ENCODE assay signal across 8 cellular contexts in the genomic region with DNA sequence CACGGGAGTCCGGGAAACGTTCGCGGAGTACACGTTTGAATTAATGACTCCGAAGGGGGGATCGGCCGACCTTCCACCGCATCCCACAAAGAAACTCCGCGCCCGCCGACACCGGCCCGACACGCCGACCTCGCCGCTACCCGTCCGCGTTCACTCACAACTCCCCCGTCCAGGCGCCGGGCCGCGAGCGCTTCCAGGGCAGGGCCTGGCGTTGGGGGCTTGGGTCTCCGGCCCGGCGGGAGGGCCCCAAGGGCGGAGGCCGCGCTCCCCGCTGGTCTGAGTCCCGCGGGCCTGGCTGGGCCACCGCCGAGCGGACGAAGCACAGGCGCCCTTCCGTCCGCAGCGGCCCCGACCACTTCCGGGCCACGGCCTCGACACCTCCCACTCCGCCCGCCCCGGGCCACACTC. TPM values are rescaled to one million over a fixed set of nuclear protein-coding genes. Genes with fewer than 3 reads are reported as not detected.
DNase-seq lines count a peak whose midpoint lies in the region; ATAC-seq and TF ChIP-seq lines count a peak whose summit lies in the region.
"Not testable (repeated sequence)": the region's sequence is repeated elsewhere in the genome, so short reads cannot be mapped to it uniquely, and the experiment has no call there.

No MANE protein-coding gene starts in this region.

- not testable (repeated sequence) for TF ChIP-seq CTCF in RWPE2 (IDR thresholded peaks at IDR 0.05; ENCODE audit: poor library complexity, severe bottlenecking); nephron (IDR thresholded peaks at IDR 0.05; ENCODE audit: unreplicated experiment in 3 of 3); type B pancreatic cell (conservative IDR thresholded peaks at IDR 0.05)

- H3K4me1 ChIP-seq in RWPE2 (ENCODE audit: insufficient read depth, poor library complexity, severe bottlenecking), result not testable (repeated sequence)

- DNase-seq in RWPE2 (ENCODE audit: low spot score); Right ventricle myocardium inferior (ENCODE audit: missing footprints); type B pancreatic cell (ENCODE audit: extremely low spot score, unreplicated experiment): not testable (repeated sequence)

- not testable (repeated sequence) for H3K9me3 ChIP-seq in RWPE2 (ENCODE audit: severe bottlenecking)

- H3K4me3 ChIP-seq in RWPE2 (ENCODE audit: severe bottlenecking), result peak overlapping the region; percentile 63

- H3K36me3 Mint-ChIP-seq in nephron (ENCODE audit: low read depth) (peaks cover 25% of the 10 kb centered on the region), type B pancreatic cell (peaks cover 13% of the 10 kb centered on the region)

- peaks cover 30% of the 10 kb centered on the region for H3K4me1 Mint-ChIP-seq in nephron
- peaks cover 27% of the 10 kb centered on the region for H3K4me1 Mint-ChIP-seq in type B pancreatic cell (ENCODE audit: unreplicated experiment)

- H3K4me3 Mint-ChIP-seq in nephron (peak overlapping the region; percentile 96 to 97 (median 96)), type B pancreatic cell (peak overlapping the region; percentile 94)

- WGBS in adipose tissue, 3 donors, result 0 to 1% (median 0%) methylated on average over 40 to 54 of the region's 54 CpGs

- ATAC-seq in GM18498 (IDR thresholded peaks at IDR 0.05; ENCODE audit: unreplicated experiment), result peak; percentile 62
- peak; percentile 45 for ATAC-seq in GM21825 (IDR thresholded peaks at IDR 0.05; ENCODE audit: unreplicated experiment)
- ATAC-seq in HG03442 (IDR thresholded peaks at IDR 0.05; ENCODE audit: unreplicated experiment), result peak; percentile 57
- peak; percentile 59 for ATAC-seq in RWPE2 (ENCODE audit: low read depth)
- ATAC-seq in Right ventricle myocardium inferior, result peak; percentile 88

- intact Hi-C loops in Right ventricle myocardium inferior (cut with DNase I), result loop anchor here (10.0 kb wide), 1 partner anchor 237 kb away; no protein-coding TSS in a partner anchor

- not testable (repeated sequence) for H3K9me3 Mint-ChIP-seq in nephron, type B pancreatic cell

- H3K27me3 ChIP-seq in RWPE2 (ENCODE audit: insufficient read depth, poor library complexity, severe bottlenecking), result not testable (repeated sequence)

- peaks cover 44% of the 10 kb centered on the region for H3K36me3 ChIP-seq in RWPE2 (ENCODE audit: low read depth)

- H3K27ac Mint-ChIP-seq in nephron, result peak overlapping the region; percentile 99 to 100 (median 100)
- H3K27ac Mint-ChIP-seq in type B pancreatic cell, result peak overlapping the region; percentile 99

- H3K27me3 Mint-ChIP-seq in nephron (ENCODE audit: low read depth); type B pancreatic cell: not testable (repeated sequence)

- H3K27ac ChIP-seq in RWPE2 (ENCODE audit: poor library complexity, severe bottlenecking) (peak overlapping the region; percentile 83), adipose tissue (ENCODE audit: low read depth, low read length) (peak overlapping the region; percentile 60)

RNA-seq across cellular contexts. Expression of gene RNPS1, which starts 0.4 kb away (rescaled TPM):
- 100 to 1,000 TPM in 2 of 3 donors, 10 to 100 TPM in 1; 69.8 to 138 (median 102) TPM for polyA plus RNA-seq in adipose tissue
- total RNA-seq in Right ventricle myocardium inferior, result 105 TPM
- total RNA-seq in type B pancreatic cell (ENCODE audit: low replicate concordance), result 180 and 241 TPM in 2 replicates

RNA-seq across cellular contexts. Expression of gene ECI1, which starts 16.1 kb away (rescaled TPM):
- 100 to 1,000 TPM in 1 of 3 donors, 10 to 100 TPM in 2; 56.0 to 126 (median 72.3) TPM for polyA plus RNA-seq in adipose tissue
- total RNA-seq in Right ventricle myocardium inferior (205 TPM), type B pancreatic cell (ENCODE audit: low replicate concordance) (72.7 and 89.7 TPM in 2 replicates)

RNA-seq across cellular contexts. Expression of gene DNASE1L2, which starts 31.3 kb away (rescaled TPM):
- polyA plus RNA-seq in adipose tissue, result under 1 TPM; 0.41 to 0.45 (median 0.45) TPM
- total RNA-seq in Right ventricle myocardium inferior (0.49 TPM), type B pancreatic cell (ENCODE audit: low replicate concordance) (0.57 and 2.6 TPM in 2 replicates)

RNA-seq across cellular contexts. Expression of gene E4F1, which starts 44.1 kb away (rescaled TPM):
- 10 to 100 TPM; 11.6 to 19.3 (median 16.1) TPM for polyA plus RNA-seq in adipose tissue
- 14.1 TPM for total RNA-seq in Right ventricle myocardium inferior
- 24.9 and 30.4 TPM in 2 replicates for total RNA-seq in type B pancreatic cell (ENCODE audit: low replicate concordance)

RNA-seq across cellular contexts. Expression of gene PGP, which starts 52.9 kb away (rescaled TPM):
- polyA plus RNA-seq in adipose tissue, result 10 to 100 TPM in 2 of 3 donors, 1 to 10 TPM in 1; 3.8 to 12.6 (median 10.7) TPM
- total RNA-seq in Right ventricle myocardium inferior (35.1 TPM), type B pancreatic cell (ENCODE audit: low replicate concordance) (16.2 and 25.5 TPM in 2 replicates)
